ENCODE assay signal across 23 cellular contexts in the genomic region with DNA sequence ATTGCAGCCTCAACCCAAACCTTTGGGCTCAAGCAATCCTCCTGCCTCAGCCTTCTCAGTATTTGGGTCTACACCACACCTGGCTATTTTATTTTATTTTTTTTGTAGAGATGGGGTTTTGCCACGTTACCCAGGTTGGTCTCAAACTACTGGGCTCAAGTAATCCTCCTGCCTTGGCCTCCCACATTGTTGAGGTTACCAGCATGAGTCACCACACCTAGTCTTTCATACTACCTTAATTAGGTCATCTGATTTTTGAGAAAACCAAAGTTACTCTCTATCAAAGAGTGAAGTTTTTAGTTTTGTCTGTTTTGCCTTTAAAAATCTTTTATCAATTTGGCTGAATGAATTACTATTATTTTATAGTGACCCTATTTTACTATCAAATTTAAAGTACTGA.
DNase-seq lines count a peak whose midpoint lies in the region; ATAC-seq, FAIRE-seq and TF ChIP-seq lines count a peak whose summit lies in the region.
"Had no signal": no experiment of that assay in that cellular context is flagged by ENCODE, and none has a peak within 500 bp of the region (broad histone marks: within the 10 kb centered on the region; RNA-seq: fewer than 3 reads in every experiment).

No MANE protein-coding gene starts in this region.

- H3K36me3 Mint-ChIP-seq in MCF 10A (ENCODE audit: insufficient read depth, unreplicated experiment) (no peaks in the 10 kb centered on the region), mesothelial cell of epicardium (no peaks in the 10 kb centered on the region)
- H3K36me3 Mint-ChIP-seq: CD4-positive, CD25-positive, alpha-beta regulatory T cell; CD8-positive, alpha-beta T cell had no signal

- no peaks in the 10 kb centered on the region for H3K9me3 Mint-ChIP-seq in MCF 10A (ENCODE audit: unreplicated experiment)
- H3K9me3 Mint-ChIP-seq in mesothelial cell of epicardium: peaks cover 7% of the 10 kb centered on the region

- ATAC-seq in RWPE2 (ENCODE audit: low read depth) (peak; percentile 56; the same call in 1 of the 3 replicates), GM18909 (IDR thresholded peaks at IDR 0.05; ENCODE audit: poor library complexity, unreplicated experiment) (no peak)
- ATAC-seq: CD8-positive, alpha-beta T cell; GM12878; GM23338 had no signal

- no peak overlapping the region for H3K4me3 ChIP-seq in breast epithelium
- H3K4me3 ChIP-seq in RWPE2 (ENCODE audit: severe bottlenecking): no peak overlapping the region
- no peak overlapping the region for H3K4me3 ChIP-seq in epithelial cell of esophagus (ENCODE audit: low read length)
- H3K4me3 ChIP-seq: BLaER1, GM12878, GM23338, HAP-1 had no signal

- POLR2A ChIA-PET in MCF 10A (lab: Yijun Ruan, JAX): no interaction called here

- H3K27me3 Mint-ChIP-seq in MCF 10A (ENCODE audit: insufficient read depth, unreplicated experiment): no peaks in the 10 kb centered on the region
- H3K27me3 Mint-ChIP-seq in mesothelial cell of epicardium (ENCODE audit: low read depth): no peaks in the 10 kb centered on the region
- H3K27me3 Mint-ChIP-seq: B cell; CD4-positive, CD25-positive, alpha-beta regulatory T cell had no signal

- TF ChIP-seq POLR2A in breast epithelium (IDR thresholded peaks at IDR 0.05): no peak

- H3K27ac Mint-ChIP-seq in MCF 10A (ENCODE audit: low read depth, unreplicated experiment) (no peak overlapping the region), mesothelial cell of epicardium (no peak overlapping the region)
- H3K27ac Mint-ChIP-seq: B cell; CD4-positive, CD25-positive, alpha-beta regulatory T cell; CD8-positive, alpha-beta T cell; GM23338; HFFc6 had no signal

- no peaks in the 10 kb centered on the region for H3K4me1 ChIP-seq in breast epithelium
- peaks cover under 1% of the 10 kb centered on the region for H3K4me1 ChIP-seq in RWPE2 (ENCODE audit: insufficient read depth, poor library complexity, severe bottlenecking)
- H3K4me1 ChIP-seq: BLaER1, Caco-2, HAP-1 had no signal

- no TSS peak for BruUV-seq in MCF 10A (replicated peaks; lab: Mats Ljungman, UMichigan)

- H3K36me3 ChIP-seq in breast epithelium: no peaks in the 10 kb centered on the region
- H3K36me3 ChIP-seq in RWPE2 (ENCODE audit: low read depth): no peaks in the 10 kb centered on the region
- H3K36me3 ChIP-seq: BLaER1, HAP-1 had no signal

- H3K27ac ChIP-seq in breast epithelium: no peak overlapping the region
- no peak overlapping the region for H3K27ac ChIP-seq in RWPE2 (ENCODE audit: poor library complexity, severe bottlenecking)
- H3K27ac ChIP-seq: 22Rv1, BLaER1, C4-2B had no signal

- DNase-seq in MCF 10A (ENCODE audit: unreplicated experiment) (peak; percentile 9), breast epithelium (ENCODE audit: low spot score in 2 of 2) (no peak), RWPE2 (ENCODE audit: low spot score) (no peak), epithelial cell of esophagus (ENCODE audit: low read depth) (peak; percentile 29), urothelium cell line (ENCODE audit: low spot score) (peak; percentile 16), mesothelial cell of epicardium (ENCODE audit: low spot score in 2 of 2, unreplicated experiment in 2 of 2) (no peak), NCI-H774 (lab: John Stamatoyannopoulos, UW) (no peak)
- DNase-seq: Caco-2; CD4-positive, CD25-positive, alpha-beta regulatory T cell; CD8-positive, alpha-beta T cell; DMS153; DND-41; HFFc6 had no signal

- CTCF ChIA-PET in MCF 10A (lab: Yijun Ruan, JAX): no interaction called here

- no peak for FAIRE-seq in urothelium cell line (lab: Jason Lieb, UNC)
- FAIRE-seq: G401.6, GM12878, H54 had no signal

- no peak overlapping the region for H3K4me3 Mint-ChIP-seq in MCF 10A (ENCODE audit: unreplicated experiment)
- H3K4me3 Mint-ChIP-seq in mesothelial cell of epicardium: no peak overlapping the region
- H3K4me3 Mint-ChIP-seq: B cell; CD4-positive, CD25-positive, alpha-beta regulatory T cell; CD8-positive, alpha-beta T cell; GM23338; HFFc6 had no signal

- H3K9me3 ChIP-seq in breast epithelium: peaks cover 0 to 9% of the 10 kb centered on the region in 2 donors
- no peaks in the 10 kb centered on the region for H3K9me3 ChIP-seq in RWPE2 (ENCODE audit: severe bottlenecking)
- H3K9me3 ChIP-seq: BLaER1, HAP-1 had no signal

- TF ChIP-seq CTCF in MCF 10A (IDR thresholded peaks at IDR 0.05; ENCODE audit: unreplicated experiment) (no peak), breast epithelium (IDR thresholded peaks at IDR 0.05) (no peak), RWPE2 (IDR thresholded peaks at IDR 0.05; ENCODE audit: poor library complexity, severe bottlenecking) (no peak), epithelial cell of esophagus (IDR thresholded peaks at IDR 0.05; ENCODE audit: insufficient read depth, low read depth, low read length, missing control alignments) (no peak), mesothelial cell of epicardium (IDR thresholded peaks at IDR 0.05; ENCODE audit: unreplicated experiment) (no peak)

- H3K27me3 ChIP-seq in breast epithelium (no peaks in the 10 kb centered on the region), RWPE2 (ENCODE audit: insufficient read depth, poor library complexity, severe bottlenecking) (no peaks in the 10 kb centered on the region)
- H3K27me3 ChIP-seq: BLaER1 had no signal

- H3K4me1 Mint-ChIP-seq in MCF 10A (ENCODE audit: insufficient read depth, unreplicated experiment) (no peaks in the 10 kb centered on the region), mesothelial cell of epicardium (no peaks in the 10 kb centered on the region)
- H3K4me1 Mint-ChIP-seq: B cell; CD4-positive, CD25-positive, alpha-beta regulatory T cell; GM23338 had no signal

- intact Hi-C loops in MCF 10A (cut with micrococcal nuclease): no loop called here
- intact Hi-C loops in breast epithelium (cut with DNase I; ENCODE audit: low total_unique reads): no loop called here

Comparison
In these comparisons a context has a peak if more than half of its experiments do, and no peak if none do; other contexts are left out.
1. DNase-seq: peak in MCF 10A (single experiment), epithelial cell of esophagus (single experiment) and urothelium cell line (single experiment); none in breast epithelium (0 of 2), RWPE2 (single experiment), mesothelial cell of epicardium (0 of 2) and NCI-H774 (single experiment).